Comparison of ENCODE assay signal across 16 cellular contexts in the genomic region with DNA sequence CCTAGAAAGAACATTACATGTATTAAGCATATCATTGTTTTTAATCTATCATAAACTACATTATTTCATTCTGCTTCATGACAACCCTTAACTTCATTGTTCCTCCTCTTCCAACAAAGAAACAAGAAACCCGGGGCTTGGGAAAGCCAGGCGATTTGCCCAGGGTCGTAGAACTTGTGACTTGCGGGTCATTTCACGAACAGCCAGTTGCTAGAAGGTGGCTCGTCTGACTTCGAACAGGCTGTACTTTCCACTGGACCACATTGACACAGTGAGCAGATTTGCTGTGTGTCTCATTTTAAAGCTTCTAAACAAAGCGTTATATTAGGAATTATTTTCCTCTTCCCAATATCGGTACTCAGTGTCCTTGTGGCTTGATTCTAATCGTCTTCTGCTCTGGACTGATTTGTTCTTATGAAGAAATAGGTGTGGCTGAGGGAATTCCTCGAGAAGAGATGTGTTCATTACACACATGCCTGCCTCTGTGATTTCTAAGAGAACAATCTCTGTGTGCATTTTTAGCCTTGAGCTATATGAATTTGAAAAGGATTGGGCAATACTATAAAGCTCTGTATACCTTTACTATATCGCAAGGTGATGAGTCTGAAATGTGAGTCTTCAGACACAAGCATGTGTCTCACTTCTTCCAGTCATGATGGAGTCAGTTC.
"Had no signal": no experiment of that assay in that cellular context is flagged by ENCODE, and none has a peak within 500 bp of the region (broad histone marks: within the 10 kb centered on the region; RNA-seq: fewer than 3 reads in every experiment).

No MANE protein-coding gene starts in this region.

- H3K36me3 ChIP-seq: brain microvascular endothelial cell, esophagus squamous epithelium had no signal

- H3K4me1 ChIP-seq: esophagus squamous epithelium had no signal

- H3K4me3 ChIP-seq: esophagus squamous epithelium, lung had no signal

- ATAC-seq: activated naive CD4-positive, alpha-beta T cell treated with anti-CD3 and anti-CD28 coated beads, Interleukin-2, amount 50 U/mL, for 72 hours; activated T-cell treated with anti-CD3 and anti-CD28 coated beads, Interleukin-2, amount 50 U/mL, for 4 hours; naive thymus-derived CD8-positive, alpha-beta T cell; stimulated activated naive CD8-positive, alpha-beta T cell treated with anti-CD3 and anti-CD28 coated beads, Interleukin-15, amount 100 ng/mL, for 72 hours; T-helper 17 cell had no signal

- DNase-seq: activated CD4-positive, alpha-beta T cell treated with anti-CD3 and anti-CD28 coated beads, Interleukin-2, amount 50 U/mL, for 48 hours; activated effector memory CD4-positive, alpha-beta T cell treated with anti-CD3 and anti-CD28 coated beads, Interleukin-2, amount 50 U/mL, for 16 hours; activated T-cell treated with anti-CD3 and anti-CD28 coated beads, Interleukin-2, amount 50 U/mL, for 4 hours; amygdala; brain microvascular endothelial cell; endodermal cell; esophagus squamous epithelium; foreskin fibroblast; head of caudate nucleus; naive thymus-derived CD8-positive, alpha-beta T cell; nucleus accumbens; stimulated activated CD4-positive, alpha-beta T cell treated with anti-CD3 and anti-CD28 coated beads, Interleukin-4, amount 100 ng/mL, for 4 hours; stimulated activated naive CD8-positive, alpha-beta T cell treated with anti-CD3 and anti-CD28 coated beads, Interleukin-15, amount 100 ng/mL, for 72 hours; T-helper 17 cell had no signal

- H3K9me3 ChIP-seq: esophagus squamous epithelium had no signal

- H3K27ac ChIP-seq: brain microvascular endothelial cell, esophagus squamous epithelium had no signal

- H3K27me3 ChIP-seq: brain microvascular endothelial cell had no signal
